Comparison of ENCODE assay signal across 8 cellular contexts in genomic region chr20:653110-653589, GRCh38. TPM values are rescaled to one million over a fixed set of nuclear protein-coding genes. Genes with fewer than 3 reads are reported as not detected.
DNase-seq lines count a peak whose midpoint lies in the region; ATAC-seq and TF ChIP-seq lines count a peak whose summit lies in the region.

SRXN1 (minus strand) TSS chr20:653200; CDS start chr20:653185, 15 bp downstream.

- peak; percentile 86 to 90 for ATAC-seq in CD4-positive, CD25-positive, alpha-beta regulatory T cell (ENCODE audit: low read depth in 2 of 2)
- ATAC-seq in HG03439 (IDR thresholded peaks at IDR 0.05; ENCODE audit: unreplicated experiment) (peak; percentile 87), esophagus mucosa (peak; percentile 95)

- no peaks in the 10 kb centered on the region for H3K9me2 ChIP-seq in OCI-LY7 (ENCODE audit: insufficient read depth, low read length)

- peaks cover 16% of the 10 kb centered on the region for H3K27me3 Mint-ChIP-seq in CD4-positive, CD25-positive, alpha-beta regulatory T cell
- H3K27me3 Mint-ChIP-seq in activated T-cell treated with anti-CD3 and anti-CD28 coated beads, Interleukin-2, amount 50 U/mL, for 24 hours: peaks cover 15% of the 10 kb centered on the region

- peaks cover 3% of the 10 kb centered on the region for H3K36me3 ChIP-seq in CD4-positive, CD25-positive, alpha-beta regulatory T cell (ENCODE audit: control insufficient read depth, insufficient read depth, low read length)
- peaks cover 28% of the 10 kb centered on the region for H3K36me3 ChIP-seq in OCI-LY7 (ENCODE audit: insufficient read depth, low read length)

- H3K27ac Mint-ChIP-seq in CD4-positive, CD25-positive, alpha-beta regulatory T cell: peak within 1 kb of the TSS; percentile 44 to 84 (median 67)
- peak within 1 kb of the TSS; percentile 90 for H3K27ac Mint-ChIP-seq in activated T-cell treated with anti-CD3 and anti-CD28 coated beads, Interleukin-2, amount 50 U/mL, for 24 hours

- no TSS peak for BruUV-seq in OCI-LY7 (replicated peaks; lab: Mats Ljungman, UMichigan)

- H3K4me3 Mint-ChIP-seq in CD4-positive, CD25-positive, alpha-beta regulatory T cell: peak within 1 kb of the TSS; percentile 83 to 93 (median 88)
- peak within 1 kb of the TSS; percentile 86 for H3K4me3 Mint-ChIP-seq in activated T-cell treated with anti-CD3 and anti-CD28 coated beads, Interleukin-2, amount 50 U/mL, for 24 hours

- H3K27ac ChIP-seq in CD4-positive, CD25-positive, alpha-beta regulatory T cell (ENCODE audit: insufficient read depth, low read length, poor library complexity, severe bottlenecking): peak within 1 kb of the TSS; percentile 23
- H3K27ac ChIP-seq in OCI-LY7 (ENCODE audit: low read depth, low read length, poor library complexity, severe bottlenecking): peak within 1 kb of the TSS; percentile 42

- peak within 1 kb of the TSS; percentile 89 for H2AFZ ChIP-seq in OCI-LY7 (ENCODE audit: low read length)

- 0 out of 2 replicates have a peak, but pooled peaks cover 4% of the 10 kb centered on the region for H4K20me1 ChIP-seq in OCI-LY7 (ENCODE audit: insufficient read depth, low read length)

- CTCF ChIA-PET in OCI-LY7 (lab: Charles Lee; ENCODE audit: unreplicated experiment): no interaction called here

- H3K4me2 ChIP-seq in OCI-LY7 (ENCODE audit: low read length): peak within 1 kb of the TSS; percentile 95

- peaks cover 24% of the 10 kb centered on the region; the same call in 1 of the 2 replicates for H3K79me2 ChIP-seq in OCI-LY7 (ENCODE audit: insufficient read depth, low read depth, low read length)

- peaks cover 24% of the 10 kb centered on the region for H3K4me1 ChIP-seq in CD4-positive, CD25-positive, alpha-beta regulatory T cell (ENCODE audit: control insufficient read depth, insufficient read depth, low read length, poor library complexity, severe bottlenecking)
- H3K4me1 ChIP-seq in OCI-LY7 (ENCODE audit: insufficient read depth, low read length, poor library complexity, severe bottlenecking): peaks cover 15% of the 10 kb centered on the region

- peaks cover 7% of the 10 kb centered on the region for H3K36me3 Mint-ChIP-seq in CD4-positive, CD25-positive, alpha-beta regulatory T cell
- peaks cover 34% of the 10 kb centered on the region for H3K36me3 Mint-ChIP-seq in activated T-cell treated with anti-CD3 and anti-CD28 coated beads, Interleukin-2, amount 50 U/mL, for 24 hours (ENCODE audit: low read depth)

- peak; percentile 85 for TF ChIP-seq CTCF in OCI-LY7 (conservative IDR thresholded peaks at IDR 0.05; ENCODE audit: low read length)

- no peaks in the 10 kb centered on the region for H3K9me3 ChIP-seq in CD4-positive, CD25-positive, alpha-beta regulatory T cell (ENCODE audit: control insufficient read depth in 2 of 2, low read length in 2 of 2)
- H3K9me3 ChIP-seq in OCI-LY7 (ENCODE audit: low read length): no peaks in the 10 kb centered on the region

- H3K9me3 Mint-ChIP-seq in CD4-positive, CD25-positive, alpha-beta regulatory T cell: no peaks in the 10 kb centered on the region
- H3K9me3 Mint-ChIP-seq in activated T-cell treated with anti-CD3 and anti-CD28 coated beads, Interleukin-2, amount 50 U/mL, for 24 hours: no peaks in the 10 kb centered on the region

- TF ChIP-seq POLR2A in GM19193 (IDR thresholded peaks at IDR 0.05; ENCODE audit: extremely low read depth, insufficient read depth, insufficient read length): peak; percentile 54

- H3K4me1 Mint-ChIP-seq in CD4-positive, CD25-positive, alpha-beta regulatory T cell: peaks cover 5 to 34% (median 22%) of the 10 kb centered on the region in 4 donors
- peaks cover 35% of the 10 kb centered on the region for H3K4me1 Mint-ChIP-seq in activated T-cell treated with anti-CD3 and anti-CD28 coated beads, Interleukin-2, amount 50 U/mL, for 24 hours (ENCODE audit: low read depth)

- peak within 1 kb of the TSS; percentile 84 for H3K4me3 ChIP-seq in CD4-positive, CD25-positive, alpha-beta regulatory T cell (ENCODE audit: low read depth, low read length)
- peak within 1 kb of the TSS; percentile 99 for H3K4me3 ChIP-seq in OCI-LY7 (ENCODE audit: low read depth, low read length, poor library complexity, severe bottlenecking)

- H3K27me3 ChIP-seq in CD4-positive, CD25-positive, alpha-beta regulatory T cell (ENCODE audit: control insufficient read depth, insufficient read depth, low read length): peaks cover 3% of the 10 kb centered on the region

- intact Hi-C loops in OCI-LY7 (cut with micrococcal nuclease; ENCODE audit: unreplicated experiment): loop anchor here (10.0 kb wide), 1 partner anchor 182 kb away; the partner anchor contains the start of gene FAM110A

- POLR2A ChIA-PET in OCI-LY7 (lab: Charles Lee): interaction anchor here (0.8 to 1.1 kb wide), 2 partner anchors 14 to 472 kb away, joined by 3 to 4 read pairs; no protein-coding TSS in a partner anchor

- DNase-seq in CD4-positive, CD25-positive, alpha-beta regulatory T cell: peak; percentile 54 to 83 (median 64)
- DNase-seq in OCI-LY7 (ENCODE audit: low spot score): peak; percentile 95
- peak; percentile 91 for DNase-seq in activated T-cell treated with anti-CD3 and anti-CD28 coated beads, Interleukin-2, amount 50 U/mL, for 24 hours
- DNase-seq in myocyte (ENCODE audit: low read depth): peak; percentile 90
- peak; percentile 64 to 82 for DNase-seq in stimulated activated CD8-positive, alpha-beta memory T cell treated with anti-CD3 and anti-CD28 coated beads, Interleukin-7, amount 100 ng/mL, for 4 hours (ENCODE audit: low read depth in 2 of 2)

RNA-seq across cellular contexts. Expression of gene SRXN1, which starts in this region (rescaled TPM):
- 3.2 TPM for total RNA-seq in CD4-positive, CD25-positive, alpha-beta regulatory T cell
- polyA plus RNA-seq in CD4-positive, CD25-positive, alpha-beta regulatory T cell: 10 to 100 TPM in 3 of 4 donors, 1 to 10 TPM in 1; 7.5 to 15.1 (median 13.1) TPM
- total RNA-seq in OCI-LY7 (2014; rRNA removed; shearing (Covaris generic)): 12.4 and 18.6 TPM in 2 replicates
- total RNA-seq in OCI-LY7 (2022) (17.1 and 19.8 TPM in 2 replicates), esophagus mucosa (34.7 TPM), myocyte (23.6 and 34.6 TPM in 2 replicates)
- 43.5 TPM for polyA plus RNA-seq in myocyte (2012)

Comparison
In these comparisons a context has a peak if more than half of its experiments do, and no peak if none do; other contexts are left out.
1. Peak in every context shown above with its lines: DNase-seq, ATAC-seq, H3K4me3 ChIP-seq and H3K27ac ChIP-seq.